In the genomic region with DNA sequence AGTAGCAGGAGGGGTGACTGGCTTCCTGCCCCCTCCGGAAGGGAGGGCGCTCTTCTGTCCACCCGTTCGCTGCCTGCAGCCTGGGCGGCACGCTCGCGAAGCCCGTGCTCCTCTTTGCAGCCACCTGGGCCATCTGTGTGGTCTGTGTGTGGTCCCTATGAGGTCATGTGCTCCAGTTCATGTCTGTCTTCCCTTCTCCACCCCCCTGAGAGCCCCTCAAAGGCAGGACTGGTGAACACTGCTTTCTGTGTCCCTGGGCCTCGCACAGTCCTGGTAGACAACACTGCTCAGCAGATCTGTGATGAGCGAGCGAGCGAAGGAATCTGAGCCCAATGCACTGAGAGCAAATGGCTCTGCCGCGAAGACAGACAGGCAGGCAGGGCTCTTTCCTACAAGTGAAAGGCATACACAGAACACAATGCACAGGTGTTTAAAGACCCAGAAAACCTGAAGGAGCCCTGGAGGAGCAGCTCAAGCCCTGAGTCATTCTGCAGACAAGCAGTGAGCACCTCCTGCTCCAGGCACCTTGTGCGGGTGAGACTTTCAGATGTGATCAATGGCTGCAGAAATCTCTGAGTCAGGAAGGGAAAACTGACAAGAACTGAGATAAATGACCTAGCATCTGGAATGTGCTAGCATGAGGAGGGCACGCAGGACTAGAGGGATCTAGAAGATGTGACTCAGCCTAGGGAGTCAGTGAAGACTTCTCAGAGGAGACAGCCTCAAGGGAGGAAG, we compare ENCODE assay signal across 17 cellular contexts. TPM values are rescaled to one million over a fixed set of nuclear protein-coding genes. Genes with fewer than 3 reads are reported as not detected.
DNase-seq lines count a peak whose midpoint lies in the region; ATAC-seq and TF ChIP-seq lines count a peak whose summit lies in the region.
"Had no signal": no experiment of that assay in that cellular context is flagged by ENCODE, and none has a peak within 500 bp of the region (broad histone marks: within the 10 kb centered on the region; RNA-seq: fewer than 3 reads in every experiment).

No MANE protein-coding gene starts in this region.

- no peak overlapping the region for H3K4me3 Mint-ChIP-seq in WTC11
- H3K4me3 Mint-ChIP-seq: activated naive CD8-positive, alpha-beta T cell treated with anti-CD3 and anti-CD28 coated beads, Interleukin-2, amount 10 ng/mL, durations not matched to agents 7 days and 5 days; stimulated activated memory B cell treated with anti-CD40 and anti-IgM and Interleukin-4, amounts not matched to agents 10 μg/mL and 1 μg/mL and 100 μg/mL, for 72 hours had no signal

- CTCF ChIA-PET in WTC11 (lab: Charles Lee): no interaction called here

- peaks cover under 1% of the 10 kb centered on the region for H3K4me1 Mint-ChIP-seq in WTC11
- H3K4me1 Mint-ChIP-seq: activated naive CD8-positive, alpha-beta T cell treated with anti-CD3 and anti-CD28 coated beads, Interleukin-2, amount 10 ng/mL, durations not matched to agents 7 days and 5 days; stimulated activated memory B cell treated with anti-CD40 and anti-IgM and Interleukin-4, amounts not matched to agents 10 μg/mL and 1 μg/mL and 100 μg/mL, for 72 hours had no signal

- no peaks in the 10 kb centered on the region for H3K36me3 Mint-ChIP-seq in WTC11
- H3K36me3 Mint-ChIP-seq: activated naive CD8-positive, alpha-beta T cell treated with anti-CD3 and anti-CD28 coated beads, Interleukin-2, amount 10 ng/mL, durations not matched to agents 7 days and 5 days had no signal

- H3K4ac ChIP-seq in mesenchymal stem cell (ENCODE audit: low read depth in 1 of 2, low read length in 2 of 2): peak overlapping the region in 1 of 2 experiments; percentile 1

- H3K36me3 ChIP-seq in mesenchymal stem cell (ENCODE audit: control insufficient read depth in 1 of 2, insufficient read depth in 2 of 2, low read depth in 1 of 2, low read length in 2 of 2): peaks cover 0 to 18% of the 10 kb centered on the region in 2 experiments
- H3K36me3 ChIP-seq: ovary had no signal

- H2BK120ac ChIP-seq in mesenchymal stem cell (ENCODE audit: low read depth, low read length): no peak overlapping the region

- 67% methylated on average over 17 of the region's 17 CpGs for WGBS in mesenchymal stem cell

- peak overlapping the region; percentile 15 for H4K91ac ChIP-seq in mesenchymal stem cell (ENCODE audit: low read length)

- H2BK15ac ChIP-seq in mesenchymal stem cell (ENCODE audit: low read depth, poor library complexity, severe bottlenecking): no peak overlapping the region

- H3K9me3 Mint-ChIP-seq in WTC11: no peaks in the 10 kb centered on the region
- H3K9me3 Mint-ChIP-seq: activated naive CD8-positive, alpha-beta T cell treated with anti-CD3 and anti-CD28 coated beads, Interleukin-2, amount 10 ng/mL, durations not matched to agents 7 days and 5 days; stimulated activated memory B cell treated with anti-CD40 and anti-IgM and Interleukin-4, amounts not matched to agents 10 μg/mL and 1 μg/mL and 100 μg/mL, for 72 hours had no signal

- H2AFZ ChIP-seq in mesenchymal stem cell (ENCODE audit: low read depth, low read length): peak overlapping the region; percentile 2

- H3K4me3 ChIP-seq in AG10803 (ENCODE audit: low read length): no peak overlapping the region
- no peak overlapping the region for H3K4me3 ChIP-seq in mesenchymal stem cell (ENCODE audit: insufficient read depth in 1 of 2, low read depth in 1 of 2, low read length in 2 of 2)
- H3K4me3 ChIP-seq: ovary had no signal

- H3K4me2 ChIP-seq in mesenchymal stem cell (ENCODE audit: low read length, poor library complexity, severe bottlenecking): no peak overlapping the region

- H3K9me3 ChIP-seq in mesenchymal stem cell (ENCODE audit: control insufficient read depth, low read length): no peaks in the 10 kb centered on the region
- H3K9me3 ChIP-seq: ovary had no signal

- ATAC-seq in HG02970 (IDR thresholded peaks at IDR 0.05; ENCODE audit: low FRiP score, unreplicated experiment): no peak
- ATAC-seq in GM19467 (IDR thresholded peaks at IDR 0.05; ENCODE audit: unreplicated experiment): no peak
- ATAC-seq in WTC11: no peak
- ATAC-seq: stimulated activated memory B cell treated with anti-CD40 and anti-IgM and Interleukin-4, amounts not matched to agents 10 μg/mL and 1 μg/mL and 100 μg/mL, for 72 hours had no signal

- H3K4me1 ChIP-seq in mesenchymal stem cell (ENCODE audit: control insufficient read depth, insufficient read depth, low read depth, low read length): peaks cover 8% of the 10 kb centered on the region

- TF ChIP-seq CTCF in AG10803 (conservative IDR thresholded peaks at IDR 0.05; ENCODE audit: low read length) (no peak), WTC11 (IDR thresholded peaks at IDR 0.05) (no peak)

- H3K79me1 ChIP-seq in mesenchymal stem cell (replicated peaks; ENCODE audit: low read length, poor library complexity, severe bottlenecking): peaks cover 6% of the 10 kb centered on the region

- H2BK12ac ChIP-seq in mesenchymal stem cell (ENCODE audit: low read length in 2 of 2): peak overlapping the region in 1 of 2 experiments; percentile 73

- H3K14ac ChIP-seq in mesenchymal stem cell (ENCODE audit: low read length in 2 of 2): no peak overlapping the region

- H2BK5ac ChIP-seq in mesenchymal stem cell (ENCODE audit: low read depth, low read length, poor library complexity, severe bottlenecking): no peak overlapping the region

- no peak overlapping the region for H3K23ac ChIP-seq in mesenchymal stem cell (ENCODE audit: low read length in 2 of 2)

- H3K9ac ChIP-seq in mesenchymal stem cell (ENCODE audit: low read length): no peak overlapping the region

- no peak overlapping the region for H4K8ac ChIP-seq in mesenchymal stem cell (ENCODE audit: low read length)

- H2AK5ac ChIP-seq in mesenchymal stem cell (ENCODE audit: low read length, severe bottlenecking): no peak overlapping the region

- peak overlapping the region; percentile 72 for H3K27ac ChIP-seq in caudate nucleus (ENCODE audit: low read depth, low read length)
- no peak overlapping the region for H3K27ac ChIP-seq in mesenchymal stem cell (ENCODE audit: low read length, poor library complexity, severe bottlenecking)
- H3K27ac ChIP-seq: ovary had no signal

- no peak overlapping the region for H3K27ac Mint-ChIP-seq in WTC11
- H3K27ac Mint-ChIP-seq: activated naive CD8-positive, alpha-beta T cell treated with anti-CD3 and anti-CD28 coated beads, Interleukin-2, amount 10 ng/mL, durations not matched to agents 7 days and 5 days; stimulated activated memory B cell treated with anti-CD40 and anti-IgM and Interleukin-4, amounts not matched to agents 10 μg/mL and 1 μg/mL and 100 μg/mL, for 72 hours had no signal

- DNase-seq in AG10803 (ENCODE audit: low read depth) (peak; percentile 67), LHCN-M2 (ENCODE audit: low read depth) (peak; percentile 79), caudate nucleus (lab: John Stamatoyannopoulos, UW) (peak in 24 of 61 donors; percentile 2 to 67 (median 26)), mesenchymal stem cell (peak; percentile 84), NCI-H1092 treated with DMSO at 0.1 percent for 48 hours (lab: John Stamatoyannopoulos, UW) (no peak), WTC11 (ENCODE audit: low spot score) (no peak)
- DNase-seq: activated CD8-positive, alpha-beta memory T cell treated with anti-CD3 and anti-CD28 coated beads, Interleukin-2, amount 50 U/mL, for 4 hours; activated naive CD8-positive, alpha-beta T cell treated with anti-CD3 and anti-CD28 coated beads, Interleukin-2, amount 10 ng/mL, durations not matched to agents 7 days and 5 days; C1 segment of cervical spinal cord; NCI-H1436 treated with DMSO at 0.1 percent for 48 hours; NCI-H524; ovary; Right ventricle myocardium superior; stimulated activated CD4-positive, alpha-beta T cell treated with anti-CD3 and anti-CD28 coated beads, Interleukin-1b, Interleukin-23, amount 100 ng/mL, for 48 hours had no signal

- peak overlapping the region in 1 of 2 experiments; percentile 16 for H3K18ac ChIP-seq in mesenchymal stem cell (ENCODE audit: low read depth in 1 of 2, low read length in 2 of 2)

- POLR2A ChIA-PET in WTC11 (lab: Charles Lee): no interaction called here

- no peaks in the 10 kb centered on the region for H3K27me3 ChIP-seq in mesenchymal stem cell (ENCODE audit: control insufficient read depth in 1 of 2, insufficient read depth in 1 of 2, low read length in 2 of 2)
- H3K27me3 ChIP-seq: ovary had no signal

- no peaks in the 10 kb centered on the region for H3K27me3 Mint-ChIP-seq in WTC11 (ENCODE audit: low read depth)
- H3K27me3 Mint-ChIP-seq: activated naive CD8-positive, alpha-beta T cell treated with anti-CD3 and anti-CD28 coated beads, Interleukin-2, amount 10 ng/mL, durations not matched to agents 7 days and 5 days; stimulated activated memory B cell treated with anti-CD40 and anti-IgM and Interleukin-4, amounts not matched to agents 10 μg/mL and 1 μg/mL and 100 μg/mL, for 72 hours had no signal

TF ChIP-seq in WTC11, 78 proteins besides CTCF, POLR2A, EP300 and RAD21 (continues in another document):
- no peak for TF ChIP-seq GRHL2 (CRISPR knock-in tag; IDR thresholded peaks at IDR 0.05; ENCODE audit: insufficient replicate concordance, severe bottlenecking)
- no peak for TF ChIP-seq SMAD4 (CRISPR knock-in tag; IDR thresholded peaks at IDR 0.05)
- TF ChIP-seq, protein P1, sequence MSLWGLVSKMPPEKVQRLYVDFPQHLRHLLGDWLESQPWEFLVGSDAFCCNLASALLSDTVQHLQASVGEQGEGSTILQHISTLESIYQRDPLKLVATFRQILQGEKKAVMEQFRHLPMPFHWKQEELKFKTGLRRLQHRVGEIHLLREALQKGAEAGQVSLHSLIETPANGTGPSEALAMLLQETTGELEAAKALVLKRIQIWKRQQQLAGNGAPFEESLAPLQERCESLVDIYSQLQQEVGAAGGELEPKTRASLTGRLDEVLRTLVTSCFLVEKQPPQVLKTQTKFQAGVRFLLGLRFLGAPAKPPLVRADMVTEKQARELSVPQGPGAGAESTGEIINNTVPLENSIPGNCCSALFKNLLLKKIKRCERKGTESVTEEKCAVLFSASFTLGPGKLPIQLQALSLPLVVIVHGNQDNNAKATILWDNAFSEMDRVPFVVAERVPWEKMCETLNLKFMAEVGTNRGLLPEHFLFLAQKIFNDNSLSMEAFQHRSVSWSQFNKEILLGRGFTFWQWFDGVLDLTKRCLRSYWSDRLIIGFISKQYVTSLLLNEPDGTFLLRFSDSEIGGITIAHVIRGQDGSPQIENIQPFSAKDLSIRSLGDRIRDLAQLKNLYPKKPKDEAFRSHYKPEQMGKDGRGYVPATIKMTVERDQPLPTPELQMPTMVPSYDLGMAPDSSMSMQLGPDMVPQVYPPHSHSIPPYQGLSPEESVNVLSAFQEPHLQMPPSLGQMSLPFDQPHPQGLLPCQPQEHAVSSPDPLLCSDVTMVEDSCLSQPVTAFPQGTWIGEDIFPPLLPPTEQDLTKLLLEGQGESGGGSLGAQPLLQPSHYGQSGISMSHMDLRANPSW (CRISPR knock-in tag; conservative IDR thresholded peaks at IDR 0.05; ENCODE audit: low read depth): no peak

RNA-seq across cellular contexts. Expression of a gene that starts 27.1 kb away (rescaled TPM):
- total RNA-seq in LHCN-M2 (2014; rRNA removed) (0.29 and 0.38 TPM in 2 replicates), WTC11 (2021) (0.15 to 0.48 TPM (median 0.48 TPM) in 3 replicates)
- 0.18 TPM for polyA plus RNA-seq in LHCN-M2 (2012)
- 1.4 TPM for polyA plus RNA-seq in mesenchymal stem cell (2013, experiment 1 of 2)
- polyA plus RNA-seq in mesenchymal stem cell (2013, experiment 2 of 2): 1.5 TPM

Comparison
In these comparisons a context has a peak if more than half of its experiments do, and no peak if none do; other contexts are left out.
1. DNase-seq: peak in AG10803 (single experiment), LHCN-M2 (single experiment) and mesenchymal stem cell (single experiment); none in NCI-H1092 treated with DMSO at 0.1 percent for 48 hours (single experiment) and WTC11 (single experiment).